ENCODE assay signal across 1 cellular context in the genomic region with DNA sequence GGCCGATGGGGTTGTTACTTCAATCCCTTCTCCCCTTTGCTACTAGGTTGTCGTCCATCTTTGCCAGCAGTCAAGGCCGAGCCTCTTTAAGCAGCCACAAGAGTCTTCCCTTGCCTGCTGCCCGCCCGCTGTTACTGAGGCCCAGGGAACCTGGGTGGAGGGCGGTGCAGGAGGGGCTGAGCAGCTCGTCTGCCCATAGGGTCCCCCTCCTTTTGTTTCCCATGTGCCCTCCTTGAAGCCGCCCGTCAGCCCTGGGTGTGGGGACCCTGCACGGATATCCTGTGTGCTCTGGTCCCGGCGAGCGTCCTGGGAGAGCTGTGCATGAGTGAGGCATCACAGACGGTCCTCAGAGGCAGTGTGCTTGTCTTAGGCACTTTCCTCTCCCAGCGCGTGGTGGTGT.
TF ChIP-seq lines count a peak whose summit lies in the region.

No MANE protein-coding gene starts in this region.

TF ChIP-seq in WTC11, 78 proteins besides CTCF, POLR2A, EP300 and RAD21 (continued from another document):
- TF ChIP-seq, protein P1, sequence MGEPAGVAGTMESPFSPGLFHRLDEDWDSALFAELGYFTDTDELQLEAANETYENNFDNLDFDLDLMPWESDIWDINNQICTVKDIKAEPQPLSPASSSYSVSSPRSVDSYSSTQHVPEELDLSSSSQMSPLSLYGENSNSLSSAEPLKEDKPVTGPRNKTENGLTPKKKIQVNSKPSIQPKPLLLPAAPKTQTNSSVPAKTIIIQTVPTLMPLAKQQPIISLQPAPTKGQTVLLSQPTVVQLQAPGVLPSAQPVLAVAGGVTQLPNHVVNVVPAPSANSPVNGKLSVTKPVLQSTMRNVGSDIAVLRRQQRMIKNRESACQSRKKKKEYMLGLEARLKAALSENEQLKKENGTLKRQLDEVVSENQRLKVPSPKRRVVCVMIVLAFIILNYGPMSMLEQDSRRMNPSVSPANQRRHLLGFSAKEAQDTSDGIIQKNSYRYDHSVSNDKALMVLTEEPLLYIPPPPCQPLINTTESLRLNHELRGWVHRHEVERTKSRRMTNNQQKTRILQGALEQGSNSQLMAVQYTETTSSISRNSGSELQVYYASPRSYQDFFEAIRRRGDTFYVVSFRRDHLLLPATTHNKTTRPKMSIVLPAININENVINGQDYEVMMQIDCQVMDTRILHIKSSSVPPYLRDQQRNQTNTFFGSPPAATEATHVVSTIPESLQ (CRISPR knock-in tag; IDR thresholded peaks at IDR 0.05), result no peak
- TF ChIP-seq, protein P2, sequence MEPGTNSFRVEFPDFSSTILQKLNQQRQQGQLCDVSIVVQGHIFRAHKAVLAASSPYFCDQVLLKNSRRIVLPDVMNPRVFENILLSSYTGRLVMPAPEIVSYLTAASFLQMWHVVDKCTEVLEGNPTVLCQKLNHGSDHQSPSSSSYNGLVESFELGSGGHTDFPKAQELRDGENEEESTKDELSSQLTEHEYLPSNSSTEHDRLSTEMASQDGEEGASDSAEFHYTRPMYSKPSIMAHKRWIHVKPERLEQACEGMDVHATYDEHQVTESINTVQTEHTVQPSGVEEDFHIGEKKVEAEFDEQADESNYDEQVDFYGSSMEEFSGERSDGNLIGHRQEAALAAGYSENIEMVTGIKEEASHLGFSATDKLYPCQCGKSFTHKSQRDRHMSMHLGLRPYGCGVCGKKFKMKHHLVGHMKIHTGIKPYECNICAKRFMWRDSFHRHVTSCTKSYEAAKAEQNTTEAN (CRISPR knock-in tag; IDR thresholded peaks at IDR 0.05), result no peak
- no peak for TF ChIP-seq ATF1 (CRISPR knock-in tag; IDR thresholded peaks at IDR 0.05)
- no peak for TF ChIP-seq ZNF396 (CRISPR knock-in tag; IDR thresholded peaks at IDR 0.05; ENCODE audit: borderline replicate concordance)
- TF ChIP-seq, protein P3, sequence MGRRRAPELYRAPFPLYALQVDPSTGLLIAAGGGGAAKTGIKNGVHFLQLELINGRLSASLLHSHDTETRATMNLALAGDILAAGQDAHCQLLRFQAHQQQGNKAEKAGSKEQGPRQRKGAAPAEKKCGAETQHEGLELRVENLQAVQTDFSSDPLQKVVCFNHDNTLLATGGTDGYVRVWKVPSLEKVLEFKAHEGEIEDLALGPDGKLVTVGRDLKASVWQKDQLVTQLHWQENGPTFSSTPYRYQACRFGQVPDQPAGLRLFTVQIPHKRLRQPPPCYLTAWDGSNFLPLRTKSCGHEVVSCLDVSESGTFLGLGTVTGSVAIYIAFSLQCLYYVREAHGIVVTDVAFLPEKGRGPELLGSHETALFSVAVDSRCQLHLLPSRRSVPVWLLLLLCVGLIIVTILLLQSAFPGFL (CRISPR knock-in tag; IDR thresholded peaks at IDR 0.05; ENCODE audit: borderline replicate concordance), result no peak
- TF ChIP-seq, protein P4, sequence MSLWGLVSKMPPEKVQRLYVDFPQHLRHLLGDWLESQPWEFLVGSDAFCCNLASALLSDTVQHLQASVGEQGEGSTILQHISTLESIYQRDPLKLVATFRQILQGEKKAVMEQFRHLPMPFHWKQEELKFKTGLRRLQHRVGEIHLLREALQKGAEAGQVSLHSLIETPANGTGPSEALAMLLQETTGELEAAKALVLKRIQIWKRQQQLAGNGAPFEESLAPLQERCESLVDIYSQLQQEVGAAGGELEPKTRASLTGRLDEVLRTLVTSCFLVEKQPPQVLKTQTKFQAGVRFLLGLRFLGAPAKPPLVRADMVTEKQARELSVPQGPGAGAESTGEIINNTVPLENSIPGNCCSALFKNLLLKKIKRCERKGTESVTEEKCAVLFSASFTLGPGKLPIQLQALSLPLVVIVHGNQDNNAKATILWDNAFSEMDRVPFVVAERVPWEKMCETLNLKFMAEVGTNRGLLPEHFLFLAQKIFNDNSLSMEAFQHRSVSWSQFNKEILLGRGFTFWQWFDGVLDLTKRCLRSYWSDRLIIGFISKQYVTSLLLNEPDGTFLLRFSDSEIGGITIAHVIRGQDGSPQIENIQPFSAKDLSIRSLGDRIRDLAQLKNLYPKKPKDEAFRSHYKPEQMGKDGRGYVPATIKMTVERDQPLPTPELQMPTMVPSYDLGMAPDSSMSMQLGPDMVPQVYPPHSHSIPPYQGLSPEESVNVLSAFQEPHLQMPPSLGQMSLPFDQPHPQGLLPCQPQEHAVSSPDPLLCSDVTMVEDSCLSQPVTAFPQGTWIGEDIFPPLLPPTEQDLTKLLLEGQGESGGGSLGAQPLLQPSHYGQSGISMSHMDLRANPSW (CRISPR knock-in tag; conservative IDR thresholded peaks at IDR 0.05; ENCODE audit: low read depth), result no peak
- no peak for TF ChIP-seq NFE2L1 (CRISPR knock-in tag; IDR thresholded peaks at IDR 0.05)
- no peak for TF ChIP-seq ZNF219 (CRISPR knock-in tag; IDR thresholded peaks at IDR 0.05; ENCODE audit: borderline replicate concordance)
- TF ChIP-seq, protein P5, sequence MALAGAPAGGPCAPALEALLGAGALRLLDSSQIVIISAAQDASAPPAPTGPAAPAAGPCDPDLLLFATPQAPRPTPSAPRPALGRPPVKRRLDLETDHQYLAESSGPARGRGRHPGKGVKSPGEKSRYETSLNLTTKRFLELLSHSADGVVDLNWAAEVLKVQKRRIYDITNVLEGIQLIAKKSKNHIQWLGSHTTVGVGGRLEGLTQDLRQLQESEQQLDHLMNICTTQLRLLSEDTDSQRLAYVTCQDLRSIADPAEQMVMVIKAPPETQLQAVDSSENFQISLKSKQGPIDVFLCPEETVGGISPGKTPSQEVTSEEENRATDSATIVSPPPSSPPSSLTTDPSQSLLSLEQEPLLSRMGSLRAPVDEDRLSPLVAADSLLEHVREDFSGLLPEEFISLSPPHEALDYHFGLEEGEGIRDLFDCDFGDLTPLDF (CRISPR knock-in tag; IDR thresholded peaks at IDR 0.05), result no peak
- TF ChIP-seq OVOL2 (CRISPR knock-in tag; IDR thresholded peaks at IDR 0.05; ENCODE audit: borderline replicate concordance), result no peak
- TF ChIP-seq ZNF232 (CRISPR knock-in tag; IDR thresholded peaks at IDR 0.05), result no peak
- TF ChIP-seq, protein P6, sequence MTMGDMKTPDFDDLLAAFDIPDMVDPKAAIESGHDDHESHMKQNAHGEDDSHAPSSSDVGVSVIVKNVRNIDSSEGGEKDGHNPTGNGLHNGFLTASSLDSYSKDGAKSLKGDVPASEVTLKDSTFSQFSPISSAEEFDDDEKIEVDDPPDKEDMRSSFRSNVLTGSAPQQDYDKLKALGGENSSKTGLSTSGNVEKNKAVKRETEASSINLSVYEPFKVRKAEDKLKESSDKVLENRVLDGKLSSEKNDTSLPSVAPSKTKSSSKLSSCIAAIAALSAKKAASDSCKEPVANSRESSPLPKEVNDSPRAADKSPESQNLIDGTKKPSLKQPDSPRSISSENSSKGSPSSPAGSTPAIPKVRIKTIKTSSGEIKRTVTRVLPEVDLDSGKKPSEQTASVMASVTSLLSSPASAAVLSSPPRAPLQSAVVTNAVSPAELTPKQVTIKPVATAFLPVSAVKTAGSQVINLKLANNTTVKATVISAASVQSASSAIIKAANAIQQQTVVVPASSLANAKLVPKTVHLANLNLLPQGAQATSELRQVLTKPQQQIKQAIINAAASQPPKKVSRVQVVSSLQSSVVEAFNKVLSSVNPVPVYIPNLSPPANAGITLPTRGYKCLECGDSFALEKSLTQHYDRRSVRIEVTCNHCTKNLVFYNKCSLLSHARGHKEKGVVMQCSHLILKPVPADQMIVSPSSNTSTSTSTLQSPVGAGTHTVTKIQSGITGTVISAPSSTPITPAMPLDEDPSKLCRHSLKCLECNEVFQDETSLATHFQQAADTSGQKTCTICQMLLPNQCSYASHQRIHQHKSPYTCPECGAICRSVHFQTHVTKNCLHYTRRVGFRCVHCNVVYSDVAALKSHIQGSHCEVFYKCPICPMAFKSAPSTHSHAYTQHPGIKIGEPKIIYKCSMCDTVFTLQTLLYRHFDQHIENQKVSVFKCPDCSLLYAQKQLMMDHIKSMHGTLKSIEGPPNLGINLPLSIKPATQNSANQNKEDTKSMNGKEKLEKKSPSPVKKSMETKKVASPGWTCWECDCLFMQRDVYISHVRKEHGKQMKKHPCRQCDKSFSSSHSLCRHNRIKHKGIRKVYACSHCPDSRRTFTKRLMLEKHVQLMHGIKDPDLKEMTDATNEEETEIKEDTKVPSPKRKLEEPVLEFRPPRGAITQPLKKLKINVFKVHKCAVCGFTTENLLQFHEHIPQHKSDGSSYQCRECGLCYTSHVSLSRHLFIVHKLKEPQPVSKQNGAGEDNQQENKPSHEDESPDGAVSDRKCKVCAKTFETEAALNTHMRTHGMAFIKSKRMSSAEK (CRISPR knock-in tag; IDR thresholded peaks at IDR 0.05; ENCODE audit: borderline replicate concordance), result no peak
- TF ChIP-seq NR3C1 (CRISPR knock-in tag; conservative IDR thresholded peaks at IDR 0.05; ENCODE audit: low read depth), result no peak
TF ChIP-seq in WTC11: peak in this region for 0.
